Comparison of ENCODE assay signal across 27 cellular contexts in genomic region chr5:122766130-122766529, GRCh38.
"Had no signal": no experiment of that assay in that cellular context is flagged by ENCODE, and none has a peak within 500 bp of the region (broad histone marks: within the 10 kb centered on the region; RNA-seq: fewer than 3 reads in every experiment).

No MANE protein-coding gene starts in this region.

- H3K36me3 Mint-ChIP-seq: mesothelial cell of epicardium; naive B cell; natural killer cell; stimulated activated naive B cell treated with anti-CD40 and anti-IgM and Interleukin-4, amounts not matched to agents 10 μg/mL and 1 μg/mL and 100 μg/mL, for 72 hours had no signal

- H3K4me1 ChIP-seq: left lung, right atrium auricular region, right lobe of liver, stomach, suprapubic skin, tibial artery, upper lobe of right lung, uterus had no signal

- DNase-seq: hippocampal formation; kidney glomerular epithelial cell; left cardiac atrium; left lung; mesendoderm; naive B cell; natural killer cell; nephron progenitor cell; ovary; right lobe of liver; stimulated activated CD4-positive, alpha-beta T cell treated with anti-CD3 and anti-CD28 coated beads, Interleukin-12 subunit alpha, Interleukin-12 subunit beta, amount 100 ng/mL, for 4 hours; stimulated activated CD4-positive, alpha-beta T cell treated with anti-CD3 and anti-CD28 coated beads, Interleukin-15, amount 100 ng/mL, for 24 hours; stimulated activated CD4-positive, alpha-beta T cell treated with anti-CD3 and anti-CD28 coated beads, Interleukin-2, amount 100 ng/mL, for 24 hours; stimulated activated CD4-positive, alpha-beta T cell treated with anti-CD3 and anti-CD28 coated beads, Interleukin-4, amount 100 ng/mL, for 1 hour; stimulated activated naive B cell treated with anti-CD40 and anti-IgM and Interleukin-4, amounts not matched to agents 10 μg/mL and 1 μg/mL and 100 μg/mL, for 72 hours; stimulated activated naive CD8-positive, alpha-beta T cell treated with anti-CD3 and anti-CD28 coated beads, Interleukin-15, Interleukin-2, amounts not matched to agents 100 U/mL and 50 U/mL, for 24 hours; stomach; tibial artery; trophoblast cell; upper lobe of right lung; uterus had no signal

- H3K4me3 ChIP-seq: left lung, lung, ovary, right atrium auricular region, right lobe of liver, stomach, suprapubic skin, thoracic aorta, tibial artery, upper lobe of right lung, uterus had no signal

- H3K27me3 ChIP-seq: left lung, ovary, right atrium auricular region, right lobe of liver, stomach, suprapubic skin, tibial artery, upper lobe of right lung, uterus had no signal

- H3K27ac Mint-ChIP-seq: mesothelial cell of epicardium; natural killer cell; nephron progenitor cell; progenitor cell of endocrine pancreas; stimulated activated naive B cell treated with anti-CD40 and anti-IgM and Interleukin-4, amounts not matched to agents 10 μg/mL and 1 μg/mL and 100 μg/mL, for 72 hours had no signal

- H3K27me3 Mint-ChIP-seq: progenitor cell of endocrine pancreas; stimulated activated naive B cell treated with anti-CD40 and anti-IgM and Interleukin-4, amounts not matched to agents 10 μg/mL and 1 μg/mL and 100 μg/mL, for 72 hours had no signal

- H3K9me3 ChIP-seq: left lung, ovary, right atrium auricular region, right lobe of liver, stomach, suprapubic skin, thoracic aorta, tibial artery, upper lobe of right lung, uterus had no signal

- H3K9me3 Mint-ChIP-seq: mesothelial cell of epicardium, natural killer cell, nephron progenitor cell had no signal

- ATAC-seq: left cardiac atrium; left lung; natural killer cell; right lobe of liver; stimulated activated naive B cell treated with anti-CD40 and anti-IgM and Interleukin-4, amounts not matched to agents 10 μg/mL and 1 μg/mL and 100 μg/mL, for 72 hours; stimulated activated naive CD8-positive, alpha-beta T cell treated with anti-CD3 and anti-CD28 coated beads, Interleukin-15, Interleukin-2, amounts not matched to agents 100 U/mL and 50 U/mL, for 24 hours; upper lobe of right lung had no signal

- H3K4me3 Mint-ChIP-seq: mesothelial cell of epicardium; naive B cell; natural killer cell; nephron progenitor cell; stimulated activated naive B cell treated with anti-CD40 and anti-IgM and Interleukin-4, amounts not matched to agents 10 μg/mL and 1 μg/mL and 100 μg/mL, for 72 hours had no signal

- H3K36me3 ChIP-seq: left lung, ovary, right atrium auricular region, right lobe of liver, stomach, suprapubic skin, thoracic aorta, tibial artery, upper lobe of right lung, uterus had no signal

- H3K4me1 Mint-ChIP-seq: mesothelial cell of epicardium, naive B cell, natural killer cell, nephron progenitor cell had no signal
